In the genomic region with DNA sequence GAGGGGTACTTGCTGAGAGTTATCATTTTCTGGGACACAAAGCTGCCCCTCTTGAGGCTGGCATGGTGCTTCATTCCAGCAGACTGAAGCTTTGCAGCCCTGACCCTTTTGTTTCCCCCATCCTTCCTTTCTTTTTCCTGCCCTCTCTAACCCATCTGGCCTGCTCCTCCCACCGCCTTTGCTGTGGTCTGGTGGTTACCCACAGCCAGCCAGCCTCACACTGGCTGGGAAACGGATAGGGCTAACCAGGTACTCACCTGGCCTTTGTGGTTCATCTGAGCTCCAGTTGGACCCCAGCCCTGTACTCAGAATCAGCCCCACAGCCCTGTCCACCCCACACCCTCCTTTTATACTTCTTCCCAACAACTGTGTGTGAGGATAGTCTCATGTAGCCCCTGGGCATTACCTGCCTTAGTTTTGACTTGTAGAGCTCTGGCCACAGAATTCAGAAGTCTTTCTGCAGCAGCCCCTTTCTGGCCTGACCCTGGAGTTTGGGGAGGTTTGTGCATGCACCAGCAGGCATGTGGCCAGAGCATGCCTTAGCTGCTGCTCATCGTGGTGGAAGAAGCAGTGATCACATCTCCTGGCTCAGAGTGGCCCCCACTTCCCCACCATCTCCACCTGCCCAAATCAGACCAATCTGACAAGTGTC, we compare ENCODE assay signal across 18 cellular contexts.
"Had no signal": no experiment of that assay in that cellular context is flagged by ENCODE, and none has a peak within 500 bp of the region (broad histone marks: within the 10 kb centered on the region; RNA-seq: fewer than 3 reads in every experiment).

No MANE protein-coding gene starts in this region.

- H3K9me3 ChIP-seq: ascending aorta, lower lobe of right lung, mucosa of descending colon had no signal

- DNase-seq: activated B cell treated with CpG ODN at 0.5 μM for 24 hours; activated CD4-positive, alpha-beta T cell treated with anti-CD3 and anti-CD28 coated beads, Interleukin-2, amount 50 U/mL, for 1 hour; activated CD8-positive, alpha-beta memory T cell treated with anti-CD3 and anti-CD28 coated beads, Interleukin-2, amount 10 ng/mL, durations not matched to agents 7 days and 5 days; activated gamma-delta T cell treated with Interleukin-2 at 50 U/mL for 16 hours; activated T-cell treated with anti-CD3 and anti-CD28 coated beads, Interleukin-2, amount 50 U/mL, for 4 hours; cortex of kidney; effector memory CD8-positive, alpha-beta T cell; erythroblast; hippocampal formation; lower lobe of right lung; mucosa of descending colon; stimulated activated CD4-positive, alpha-beta T cell treated with anti-CD3 and anti-CD28 coated beads, Interleukin-4, amount 100 ng/mL, for 24 hours; stomach had no signal

- H3K36me3 ChIP-seq: ascending aorta, lower lobe of right lung, stomach, thoracic aorta had no signal

- H3K4me1 ChIP-seq: ascending aorta, lower lobe of right lung, stomach had no signal

- ATAC-seq: activated CD8-positive, alpha-beta memory T cell treated with anti-CD3 and anti-CD28 coated beads, Interleukin-2, amount 10 ng/mL, durations not matched to agents 7 days and 5 days; activated T-cell treated with anti-CD3 and anti-CD28 coated beads, Interleukin-2, amount 50 U/mL, for 4 hours; effector memory CD8-positive, alpha-beta T cell; lower lobe of right lung; mucosa of descending colon; SK-N-SH treated with all-trans-retinoic acid at 6 μM for 48 hours had no signal

- H3K27ac Mint-ChIP-seq: activated B cell treated with CpG ODN at 0.5 μM for 24 hours; activated CD8-positive, alpha-beta memory T cell treated with anti-CD3 and anti-CD28 coated beads, Interleukin-2, amount 10 ng/mL, durations not matched to agents 7 days and 5 days; natural killer cell treated with Interleukin-12 subunit alpha and Interleukin-12 subunit beta and Interleukin-15 and Interleukin-18, amount 100 ng/mL, for 72 hours; T-helper 1 cell treated with Interleukin-12 subunit alpha and Interleukin-12 subunit beta and Interleukin-4 antibody, amounts not matched to agents 30 μg/mL and 1 μg/mL, for 36 hours had no signal

- H3K4me1 Mint-ChIP-seq: activated B cell treated with CpG ODN at 0.5 μM for 24 hours had no signal

- H3K4me3 Mint-ChIP-seq: activated B cell treated with CpG ODN at 0.5 μM for 24 hours; activated CD8-positive, alpha-beta memory T cell treated with anti-CD3 and anti-CD28 coated beads, Interleukin-2, amount 10 ng/mL, durations not matched to agents 7 days and 5 days; activated T-cell treated with anti-CD3 and anti-CD28 coated beads, Interleukin-2, amount 50 U/mL, for 4 hours; effector memory CD8-positive, alpha-beta T cell; natural killer cell treated with Interleukin-12 subunit alpha and Interleukin-12 subunit beta and Interleukin-15 and Interleukin-18, amount 100 ng/mL, for 72 hours; T-helper 1 cell treated with Interleukin-12 subunit alpha and Interleukin-12 subunit beta and Interleukin-4 antibody, amounts not matched to agents 30 μg/mL and 1 μg/mL, for 36 hours had no signal

- H3K27me3 ChIP-seq: ascending aorta, stomach had no signal

- H3K36me3 Mint-ChIP-seq: activated CD8-positive, alpha-beta memory T cell treated with anti-CD3 and anti-CD28 coated beads, Interleukin-2, amount 10 ng/mL, durations not matched to agents 7 days and 5 days; natural killer cell treated with Interleukin-12 subunit alpha and Interleukin-12 subunit beta and Interleukin-15 and Interleukin-18, amount 100 ng/mL, for 72 hours had no signal

- H3K9me3 Mint-ChIP-seq: activated B cell treated with CpG ODN at 0.5 μM for 24 hours; activated T-cell treated with anti-CD3 and anti-CD28 coated beads, Interleukin-2, amount 50 U/mL, for 4 hours; effector memory CD8-positive, alpha-beta T cell; natural killer cell treated with Interleukin-12 subunit alpha and Interleukin-12 subunit beta and Interleukin-15 and Interleukin-18, amount 100 ng/mL, for 72 hours; T-helper 1 cell treated with Interleukin-12 subunit alpha and Interleukin-12 subunit beta and Interleukin-4 antibody, amounts not matched to agents 30 μg/mL and 1 μg/mL, for 36 hours had no signal

- H3K27ac ChIP-seq: ascending aorta, lower lobe of right lung, stomach, thoracic aorta had no signal

- H3K4me3 ChIP-seq: ascending aorta, lower lobe of right lung, mucosa of descending colon, stomach, thoracic aorta had no signal
